In genomic region chr20:47663354-47664067, GRCh38 we compare ENCODE assay signal across 8 cellular contexts.
DNase-seq lines count a peak whose midpoint lies in the region; ATAC-seq and TF ChIP-seq lines count a peak whose summit lies in the region.

No MANE protein-coding gene starts in this region.

- intact Hi-C loops in lower lobe of right lung (cut with DNase I) = loop anchor here (5.0 kb wide), 1 partner anchor 959 kb away; no protein-coding TSS in a partner anchor

- DNase-seq in HCEC 1CT = peak; percentile 52
- peak; percentile 74 for DNase-seq in NCI-H460 (ENCODE audit: extremely low read depth, low read depth)
- DNase-seq in activated CD4-positive, alpha-beta T cell treated with anti-CD3 and anti-CD28 coated beads, Interleukin-2, amount 50 U/mL, for 24 hours (ENCODE audit: low read depth in 1 of 2, low spot score in 1 of 2) = peak; percentile 57 to 69
- peak; percentile 89 for DNase-seq in dermis blood vessel endothelial cell
- DNase-seq in lower lobe of right lung = peak; percentile 83
- peak; percentile 27 for DNase-seq in stimulated activated CD8-positive, alpha-beta memory T cell treated with anti-CD3 and anti-CD28 coated beads, Interleukin-12 subunit alpha, Interleukin-12 subunit beta, amount 100 ng/mL, for 24 hours (ENCODE audit: extremely low read depth)

- no peak overlapping the region for H3K4me3 ChIP-seq in lower lobe of right lung

- peaks cover 47% of the 10 kb centered on the region for H3K36me3 ChIP-seq in lower lobe of right lung

- H3K27ac ChIP-seq in C4-2B (no peak overlapping the region), lower lobe of right lung (no peak overlapping the region)

- TF ChIP-seq CTCF in C4-2B (conservative IDR thresholded peaks at IDR 0.05) (peak; percentile 98), lower lobe of right lung (IDR thresholded peaks at IDR 0.05) (peak; percentile 98)

- peaks cover 12% of the 10 kb centered on the region for H3K4me1 ChIP-seq in lower lobe of right lung

- no peaks in the 10 kb centered on the region for H3K27me3 ChIP-seq in lower lobe of right lung (ENCODE audit: low read depth)

- no peaks in the 10 kb centered on the region for H3K9me3 ChIP-seq in lower lobe of right lung

- peak; percentile 87 to 88 for ATAC-seq in lower lobe of right lung
- no peak for ATAC-seq in GM18858 (IDR thresholded peaks at IDR 0.05; ENCODE audit: unreplicated experiment)

Comparison
In these comparisons a context has a peak if more than half of its experiments do, and no peak if none do; other contexts are left out.
1. DNase-seq: peak in every context shown above with its lines; median percentile 89 in dermis blood vessel endothelial cell; 83 in lower lobe of right lung; 74 in NCI-H460; 63 in activated CD4-positive, alpha-beta T cell treated with anti-CD3 and anti-CD28 coated beads, Interleukin-2, amount 50 U/mL, for 24 hours; 52 in HCEC 1CT; 27 in stimulated activated CD8-positive, alpha-beta memory T cell treated with anti-CD3 and anti-CD28 coated beads, Interleukin-12 subunit alpha, Interleukin-12 subunit beta, amount 100 ng/mL, for 24 hours.